ENCODE assay signal across 1 cellular context in genomic region chr17:11997147-11997971, GRCh38.
TF ChIP-seq lines count a peak whose summit lies in the region.

ZNF18 (minus strand) TSS chr17:11997475; CDS start chr17:11992829, 4,646 bp downstream.

TF ChIP-seq in HEK293, 187 proteins besides CTCF, POLR2A, EP300 and RAD21 (continued from another document):
- TF ChIP-seq ZBTB11 (tag by site-specific recombination; conservative IDR thresholded peaks at IDR 0.05; ENCODE audit: low read depth) (peak; percentile 84), MEIS1 (CRISPR knock-in tag; IDR thresholded peaks at IDR 0.05; ENCODE audit: borderline replicate concordance) (no peak), ZNF274 (IDR thresholded peaks at IDR 0.05; ENCODE audit: low read length) (no peak), ZNF274 (tag by site-specific recombination; IDR thresholded peaks at IDR 0.05; ENCODE audit: borderline replicate concordance) (no peak), ZNF664 (tag by site-specific recombination; IDR thresholded peaks at IDR 0.05) (0 out of 2 replicates have a peak, but pooled peaks have one; percentile 23), GLIS2 (tag by site-specific recombination; IDR thresholded peaks at IDR 0.05) (peak; percentile 7; the same call in 1 of the 2 replicates), SP3 (tag by site-specific recombination; IDR thresholded peaks at IDR 0.05) (peak; percentile 79), ZNF433 (tag by site-specific recombination; IDR thresholded peaks at IDR 0.05; ENCODE audit: low read depth) (no peak), ZNF561 (tag by site-specific recombination; IDR thresholded peaks at IDR 0.05; ENCODE audit: borderline replicate concordance) (peak; percentile 89), BCL11A (tag by site-specific recombination; IDR thresholded peaks at IDR 0.05; ENCODE audit: low read depth) (no peak), ZNF140 (tag by site-specific recombination; IDR thresholded peaks at IDR 0.05) (no peak), SP7 (tag by site-specific recombination; IDR thresholded peaks at IDR 0.05) (peak; percentile 70; the same call in 1 of the 2 replicates), ZNF426 (tag by site-specific recombination; IDR thresholded peaks at IDR 0.05) (no peak), ZEB2 (tag by site-specific recombination; IDR thresholded peaks at IDR 0.05) (no peak; the same call in 1 of the 2 replicates), OSR2 (tag by site-specific recombination; IDR thresholded peaks at IDR 0.05) (no peak), ZNF37A (tag by site-specific recombination; IDR thresholded peaks at IDR 0.05) (no peak), GFI1B (tag by site-specific recombination; IDR thresholded peaks at IDR 0.05) (peak; percentile 38; the same call in 1 of the 2 replicates), INSM2 (tag by site-specific recombination; IDR thresholded peaks at IDR 0.05) (peak; percentile 62), ZNF843 (tag by site-specific recombination; IDR thresholded peaks at IDR 0.05) (0 out of 2 replicates have a peak, but pooled peaks have one; percentile 47), ZFHX2 (tag by site-specific recombination; conservative IDR thresholded peaks at IDR 0.05) (0 out of 2 replicates have a peak, but pooled peaks have one; percentile 19), ZNF626 (tag by site-specific recombination; IDR thresholded peaks at IDR 0.05) (no peak), ZNF311 (tag by site-specific recombination; IDR thresholded peaks at IDR 0.05; ENCODE audit: borderline replicate concordance) (no peak), KLF16 (tag by site-specific recombination; IDR thresholded peaks at IDR 0.05) (peak; percentile 35; the same call in 1 of the 2 replicates), ZNF600 (tag by site-specific recombination; IDR thresholded peaks at IDR 0.05) (peak; percentile 92), ZNF645 (tag by site-specific recombination; IDR thresholded peaks at IDR 0.05) (no peak), ZNF133 (tag by site-specific recombination; IDR thresholded peaks at IDR 0.05) (no peak), ZBTB6 (tag by site-specific recombination; IDR thresholded peaks at IDR 0.05) (no peak), SALL2 (tag by site-specific recombination; IDR thresholded peaks at IDR 0.05; ENCODE audit: borderline replicate concordance) (no peak), ZNF549 (tag by site-specific recombination; IDR thresholded peaks at IDR 0.05) (no peak), KLF7 (tag by site-specific recombination; IDR thresholded peaks at IDR 0.05; ENCODE audit: borderline replicate concordance) (peak; percentile 54; the same call in 1 of the 2 replicates), ZNF555 (tag by site-specific recombination; conservative IDR thresholded peaks at IDR 0.05) (no peak), ZNF2 (tag by site-specific recombination; IDR thresholded peaks at IDR 0.05) (peak; percentile 91), ZNF530 (tag by site-specific recombination; IDR thresholded peaks at IDR 0.05; ENCODE audit: low read depth) (no peak), ZFP69B (tag by site-specific recombination; IDR thresholded peaks at IDR 0.05) (0 out of 2 replicates have a peak, but pooled peaks have one; percentile 36), ZNF366 (tag by site-specific recombination; conservative IDR thresholded peaks at IDR 0.05) (peak; percentile 83)
- TF ChIP-seq, protein P1, sequence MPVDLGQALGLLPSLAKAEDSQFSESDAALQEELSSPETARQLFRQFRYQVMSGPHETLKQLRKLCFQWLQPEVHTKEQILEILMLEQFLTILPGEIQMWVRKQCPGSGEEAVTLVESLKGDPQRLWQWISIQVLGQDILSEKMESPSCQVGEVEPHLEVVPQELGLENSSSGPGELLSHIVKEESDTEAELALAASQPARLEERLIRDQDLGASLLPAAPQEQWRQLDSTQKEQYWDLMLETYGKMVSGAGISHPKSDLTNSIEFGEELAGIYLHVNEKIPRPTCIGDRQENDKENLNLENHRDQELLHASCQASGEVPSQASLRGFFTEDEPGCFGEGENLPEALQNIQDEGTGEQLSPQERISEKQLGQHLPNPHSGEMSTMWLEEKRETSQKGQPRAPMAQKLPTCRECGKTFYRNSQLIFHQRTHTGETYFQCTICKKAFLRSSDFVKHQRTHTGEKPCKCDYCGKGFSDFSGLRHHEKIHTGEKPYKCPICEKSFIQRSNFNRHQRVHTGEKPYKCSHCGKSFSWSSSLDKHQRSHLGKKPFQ (tag by site-specific recombination; IDR thresholded peaks at IDR 0.05) = no peak
- TF ChIP-seq, protein P2, sequence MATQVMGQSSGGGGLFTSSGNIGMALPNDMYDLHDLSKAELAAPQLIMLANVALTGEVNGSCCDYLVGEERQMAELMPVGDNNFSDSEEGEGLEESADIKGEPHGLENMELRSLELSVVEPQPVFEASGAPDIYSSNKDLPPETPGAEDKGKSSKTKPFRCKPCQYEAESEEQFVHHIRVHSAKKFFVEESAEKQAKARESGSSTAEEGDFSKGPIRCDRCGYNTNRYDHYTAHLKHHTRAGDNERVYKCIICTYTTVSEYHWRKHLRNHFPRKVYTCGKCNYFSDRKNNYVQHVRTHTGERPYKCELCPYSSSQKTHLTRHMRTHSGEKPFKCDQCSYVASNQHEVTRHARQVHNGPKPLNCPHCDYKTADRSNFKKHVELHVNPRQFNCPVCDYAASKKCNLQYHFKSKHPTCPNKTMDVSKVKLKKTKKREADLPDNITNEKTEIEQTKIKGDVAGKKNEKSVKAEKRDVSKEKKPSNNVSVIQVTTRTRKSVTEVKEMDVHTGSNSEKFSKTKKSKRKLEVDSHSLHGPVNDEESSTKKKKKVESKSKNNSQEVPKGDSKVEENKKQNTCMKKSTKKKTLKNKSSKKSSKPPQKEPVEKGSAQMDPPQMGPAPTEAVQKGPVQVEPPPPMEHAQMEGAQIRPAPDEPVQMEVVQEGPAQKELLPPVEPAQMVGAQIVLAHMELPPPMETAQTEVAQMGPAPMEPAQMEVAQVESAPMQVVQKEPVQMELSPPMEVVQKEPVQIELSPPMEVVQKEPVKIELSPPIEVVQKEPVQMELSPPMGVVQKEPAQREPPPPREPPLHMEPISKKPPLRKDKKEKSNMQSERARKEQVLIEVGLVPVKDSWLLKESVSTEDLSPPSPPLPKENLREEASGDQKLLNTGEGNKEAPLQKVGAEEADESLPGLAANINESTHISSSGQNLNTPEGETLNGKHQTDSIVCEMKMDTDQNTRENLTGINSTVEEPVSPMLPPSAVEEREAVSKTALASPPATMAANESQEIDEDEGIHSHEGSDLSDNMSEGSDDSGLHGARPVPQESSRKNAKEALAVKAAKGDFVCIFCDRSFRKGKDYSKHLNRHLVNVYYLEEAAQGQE (tag by site-specific recombination; IDR thresholded peaks at IDR 0.05) = no peak
- TF ChIP-seq, protein P3, sequence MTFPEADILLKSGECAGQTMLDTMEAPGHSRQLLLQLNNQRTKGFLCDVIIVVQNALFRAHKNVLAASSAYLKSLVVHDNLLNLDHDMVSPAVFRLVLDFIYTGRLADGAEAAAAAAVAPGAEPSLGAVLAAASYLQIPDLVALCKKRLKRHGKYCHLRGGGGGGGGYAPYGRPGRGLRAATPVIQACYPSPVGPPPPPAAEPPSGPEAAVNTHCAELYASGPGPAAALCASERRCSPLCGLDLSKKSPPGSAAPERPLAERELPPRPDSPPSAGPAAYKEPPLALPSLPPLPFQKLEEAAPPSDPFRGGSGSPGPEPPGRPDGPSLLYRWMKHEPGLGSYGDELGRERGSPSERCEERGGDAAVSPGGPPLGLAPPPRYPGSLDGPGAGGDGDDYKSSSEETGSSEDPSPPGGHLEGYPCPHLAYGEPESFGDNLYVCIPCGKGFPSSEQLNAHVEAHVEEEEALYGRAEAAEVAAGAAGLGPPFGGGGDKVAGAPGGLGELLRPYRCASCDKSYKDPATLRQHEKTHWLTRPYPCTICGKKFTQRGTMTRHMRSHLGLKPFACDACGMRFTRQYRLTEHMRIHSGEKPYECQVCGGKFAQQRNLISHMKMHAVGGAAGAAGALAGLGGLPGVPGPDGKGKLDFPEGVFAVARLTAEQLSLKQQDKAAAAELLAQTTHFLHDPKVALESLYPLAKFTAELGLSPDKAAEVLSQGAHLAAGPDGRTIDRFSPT (tag by site-specific recombination; IDR thresholded peaks at IDR 0.05) = peak; percentile 52; the same call in 1 of the 2 replicates
- TF ChIP-seq, protein P4, sequence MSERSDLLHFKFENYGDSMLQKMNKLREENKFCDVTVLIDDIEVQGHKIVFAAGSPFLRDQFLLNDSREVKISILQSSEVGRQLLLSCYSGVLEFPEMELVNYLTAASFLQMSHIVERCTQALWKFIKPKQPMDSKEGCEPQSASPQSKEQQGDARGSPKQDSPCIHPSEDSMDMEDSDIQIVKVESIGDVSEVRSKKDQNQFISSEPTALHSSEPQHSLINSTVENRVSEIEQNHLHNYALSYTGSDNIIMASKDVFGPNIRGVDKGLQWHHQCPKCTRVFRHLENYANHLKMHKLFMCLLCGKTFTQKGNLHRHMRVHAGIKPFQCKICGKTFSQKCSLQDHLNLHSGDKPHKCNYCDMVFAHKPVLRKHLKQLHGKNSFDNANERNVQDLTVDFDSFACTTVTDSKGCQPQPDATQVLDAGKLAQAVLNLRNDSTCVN (tag by site-specific recombination; optimal IDR thresholded peaks at IDR 0.05) = peak; percentile 92
